30 cellular contexts compared by ENCODE assay signal in the genomic region with DNA sequence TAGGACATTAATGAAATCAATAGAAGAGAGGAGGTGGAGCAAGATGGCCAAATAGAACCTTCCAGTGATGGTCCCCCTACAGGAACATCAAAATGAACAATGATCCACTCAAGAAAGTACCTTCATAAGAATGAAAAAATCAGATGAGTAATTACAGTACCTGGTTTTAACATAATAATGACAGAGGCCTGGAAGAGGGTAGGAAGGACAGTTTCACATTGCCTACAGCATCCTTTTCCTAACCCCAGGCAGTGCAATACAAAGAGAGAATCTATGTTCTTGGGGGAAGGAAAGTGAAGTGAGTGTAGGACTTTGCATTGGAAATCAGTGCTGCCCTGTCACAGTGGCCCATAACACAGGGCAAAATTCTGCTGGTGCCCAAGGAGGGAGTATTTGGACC.
"Had no signal": no experiment of that assay in that cellular context is flagged by ENCODE, and none has a peak within 500 bp of the region (broad histone marks: within the 10 kb centered on the region; RNA-seq: fewer than 3 reads in every experiment).

No MANE protein-coding gene starts in this region.

- H3K4me1 ChIP-seq: body of pancreas, esophagus squamous epithelium, gastroesophageal sphincter, heart right ventricle had no signal

- DNase-seq: activated B cell treated with CpG ODN at 0.5 μM for 24 hours; activated CD4-positive, alpha-beta memory T cell treated with anti-CD3 and anti-CD28 coated beads, Interleukin-2, amount 10 ng/mL, durations not matched to agents 7 days and 5 days; activated CD4-positive, alpha-beta T cell treated with anti-CD3 and anti-CD28 coated beads, Interleukin-2, amount 10 ng/mL, durations not matched to agents 7 days and 5 days; activated CD4-positive, alpha-beta T cell treated with anti-CD3 and anti-CD28 coated beads, Interleukin-2, amount 50 U/mL, for 4 hours; activated CD8-positive, alpha-beta memory T cell treated with anti-CD3 and anti-CD28 coated beads, Interleukin-2, amount 50 U/mL, for 48 hours; activated effector memory CD4-positive, alpha-beta T cell treated with anti-CD3 and anti-CD28 coated beads, Interleukin-2, amount 50 U/mL, for 16 hours; activated naive CD4-positive, alpha-beta T cell treated with anti-CD3 and anti-CD28 coated beads for 36 hours; activated T-cell treated with anti-CD3 and anti-CD28 coated beads for 4 hours; activated T-cell treated with anti-CD3 and anti-CD28 coated beads, Interleukin-2, amount 50 U/mL, for 4 hours; amygdala; aorta; body of pancreas; caudate nucleus; cortex of kidney; dermis blood vessel endothelial cell; effector CD4-positive, alpha-beta T cell; esophagus squamous epithelium; heart right ventricle; SW 1271; T-helper 1 cell; T-helper 17 cell; T1000; WERI-Rb-1 had no signal

- ATAC-seq: activated CD4-positive, CD25-positive, alpha-beta regulatory T cell treated with anti-CD3 and anti-CD28 coated beads, Interleukin-2, amount 50 U/mL, for 24 hours; activated T-cell treated with anti-CD3 and anti-CD28 coated beads, Interleukin-2, amount 50 U/mL, for 4 hours; body of pancreas; gastroesophageal sphincter; heart right ventricle; T-helper 17 cell had no signal

- H3K9me3 ChIP-seq: body of pancreas had no signal

- H3K36me3 ChIP-seq: esophagus squamous epithelium, gastroesophageal sphincter, heart right ventricle, WERI-Rb-1 had no signal

- H3K27me3 ChIP-seq: body of pancreas, gastroesophageal sphincter had no signal

- H3K4me1 Mint-ChIP-seq: activated B cell treated with CpG ODN at 0.5 μM for 24 hours; activated CD4-positive, alpha-beta memory T cell treated with anti-CD3 and anti-CD28 coated beads, Interleukin-2, amount 10 ng/mL, durations not matched to agents 7 days and 5 days; activated CD4-positive, alpha-beta T cell treated with anti-CD3 and anti-CD28 coated beads, Interleukin-2, amount 10 ng/mL, durations not matched to agents 7 days and 5 days; T-helper 17 cell had no signal

- H3K4me3 Mint-ChIP-seq: activated B cell treated with CpG ODN at 0.5 μM for 24 hours; activated CD4-positive, alpha-beta memory T cell treated with anti-CD3 and anti-CD28 coated beads, Interleukin-2, amount 10 ng/mL, durations not matched to agents 7 days and 5 days; activated CD4-positive, alpha-beta T cell treated with anti-CD3 and anti-CD28 coated beads, Interleukin-2, amount 10 ng/mL, durations not matched to agents 7 days and 5 days; activated naive CD4-positive, alpha-beta T cell treated with anti-CD3 and anti-CD28 coated beads for 36 hours; activated naive CD8-positive, alpha-beta T cell; activated T-cell treated with anti-CD3 and anti-CD28 coated beads, Interleukin-2, amount 50 U/mL, for 4 hours; activated T-helper 1 cell treated with anti-CD3 and anti-CD28 coated beads, Interleukin-12 subunit alpha, Interleukin-12 subunit beta, Interleukin-2, Interleukin-4 antibody, amounts not matched to agents 30 ng/mL and 10 ng/mL and 1 ng/mL, durations not matched to agents 14 hours and 24 hours and 36 hours; T-helper 17 cell; T-helper 2 cell treated with Interferon-gamma antibody and Interleukin-4, amounts not matched to agents 5 μg/mL and 100 μg/mL, for 36 hours had no signal

- H3K4me3 ChIP-seq: body of pancreas, esophagus squamous epithelium, gastroesophageal sphincter, heart right ventricle had no signal

- H3K27ac ChIP-seq: body of pancreas, epithelial cell of prostate, esophagus squamous epithelium, gastroesophageal sphincter, heart right ventricle, WERI-Rb-1 had no signal

- H3K27ac Mint-ChIP-seq: activated B cell treated with CpG ODN at 0.5 μM for 24 hours; activated CD4-positive, alpha-beta memory T cell treated with anti-CD3 and anti-CD28 coated beads, Interleukin-2, amount 10 ng/mL, durations not matched to agents 7 days and 5 days; activated CD4-positive, alpha-beta T cell treated with anti-CD3 and anti-CD28 coated beads, Interleukin-2, amount 10 ng/mL, durations not matched to agents 7 days and 5 days; activated naive CD4-positive, alpha-beta T cell treated with anti-CD3 and anti-CD28 coated beads for 36 hours; activated naive CD8-positive, alpha-beta T cell; activated T-helper 1 cell treated with anti-CD3 and anti-CD28 coated beads, Interleukin-12 subunit alpha, Interleukin-12 subunit beta, Interleukin-2, Interleukin-4 antibody, amounts not matched to agents 30 ng/mL and 10 ng/mL and 1 ng/mL, durations not matched to agents 14 hours and 24 hours and 36 hours; activated T-helper 2 cell treated with anti-CD3 and anti-CD28 coated beads, Interferon-gamma antibody, Interleukin-2, Interleukin-4, amounts not matched to agents 10 μg/mL and 5 μg/mL and 100 μg/mL, durations not matched to agents 14 hours and 24 hours and 36 hours; T-helper 17 cell; T-helper 2 cell treated with Interferon-gamma antibody and Interleukin-4, amounts not matched to agents 5 μg/mL and 100 μg/mL, for 36 hours had no signal
